In genomic region chr5:147902606-147903115, GRCh38 we compare ENCODE assay signal across 26 cellular contexts. TPM values are rescaled to one million over a fixed set of nuclear protein-coding genes. Genes with fewer than 3 reads are reported as not detected.
"Had no signal": no experiment of that assay in that cellular context is flagged by ENCODE, and none has a peak within 500 bp of the region (broad histone marks: within the 10 kb centered on the region; RNA-seq: fewer than 3 reads in every experiment).

No MANE protein-coding gene starts in this region.

- H3K4me1 Mint-ChIP-seq: activated CD4-positive, alpha-beta memory T cell treated with anti-CD3 and anti-CD28 coated beads, Interleukin-2, amount 10 ng/mL, durations not matched to agents 7 days and 5 days; activated CD8-positive, alpha-beta memory T cell treated with anti-CD3 and anti-CD28 coated beads, Interleukin-2, amount 10 ng/mL, durations not matched to agents 7 days and 5 days; brain had no signal

- ATAC-seq: activated CD8-positive, alpha-beta memory T cell treated with anti-CD3 and anti-CD28 coated beads, Interleukin-2, amount 10 ng/mL, durations not matched to agents 7 days and 5 days; esophagus mucosa; left colon; stimulated activated naive CD8-positive, alpha-beta T cell treated with anti-CD3 and anti-CD28 coated beads, Interleukin-15, Interleukin-2, amounts not matched to agents 100 U/mL and 50 U/mL, for 24 hours had no signal

- H3K4me3 ChIP-seq: coronary artery, hepatocyte had no signal

- H3K4me2 ChIP-seq: hepatocyte had no signal

- FAIRE-seq: endometrium had no signal

- H3K27ac Mint-ChIP-seq: activated CD4-positive, alpha-beta memory T cell treated with anti-CD3 and anti-CD28 coated beads, Interleukin-2, amount 10 ng/mL, durations not matched to agents 7 days and 5 days; activated CD8-positive, alpha-beta memory T cell treated with anti-CD3 and anti-CD28 coated beads, Interleukin-2, amount 10 ng/mL, durations not matched to agents 7 days and 5 days; activated naive CD8-positive, alpha-beta T cell; brain; type B pancreatic cell had no signal

- H3K79me2 ChIP-seq: hepatocyte had no signal

- H2AFZ ChIP-seq: hepatocyte had no signal

- H3K27ac ChIP-seq: hepatocyte had no signal

- H3K27me3 ChIP-seq: hepatocyte had no signal

- H3K9me3 Mint-ChIP-seq: activated CD4-positive, alpha-beta memory T cell treated with anti-CD3 and anti-CD28 coated beads, Interleukin-2, amount 10 ng/mL, durations not matched to agents 7 days and 5 days; type B pancreatic cell had no signal

- H3K4me3 Mint-ChIP-seq: activated CD4-positive, alpha-beta memory T cell treated with anti-CD3 and anti-CD28 coated beads, Interleukin-2, amount 10 ng/mL, durations not matched to agents 7 days and 5 days; activated CD8-positive, alpha-beta memory T cell treated with anti-CD3 and anti-CD28 coated beads, Interleukin-2, amount 10 ng/mL, durations not matched to agents 7 days and 5 days; activated naive CD8-positive, alpha-beta T cell; brain; type B pancreatic cell had no signal

- H3K27me3 Mint-ChIP-seq: activated CD4-positive, alpha-beta memory T cell treated with anti-CD3 and anti-CD28 coated beads, Interleukin-2, amount 10 ng/mL, durations not matched to agents 7 days and 5 days; activated CD8-positive, alpha-beta memory T cell treated with anti-CD3 and anti-CD28 coated beads, Interleukin-2, amount 10 ng/mL, durations not matched to agents 7 days and 5 days; type B pancreatic cell had no signal

- DNase-seq: activated CD4-positive, alpha-beta memory T cell treated with anti-CD3 and anti-CD28 coated beads, Interleukin-2, amount 10 ng/mL, durations not matched to agents 7 days and 5 days; activated CD4-positive, alpha-beta T cell treated with anti-CD3 and anti-CD28 coated beads for 48 hours; activated CD4-positive, CD25-positive, alpha-beta regulatory T cell; activated CD8-positive, alpha-beta memory T cell treated with anti-CD3 and anti-CD28 coated beads, Interleukin-2, amount 10 ng/mL, durations not matched to agents 7 days and 5 days; amygdala; caudate nucleus; islet precursor cell; left colon; occipital lobe; posterior cingulate gyrus; stimulated activated CD4-positive, alpha-beta T cell treated with anti-CD3 and anti-CD28 coated beads, Interleukin-2, amount 100 ng/mL, for 24 hours; stimulated activated naive CD8-positive, alpha-beta T cell treated with anti-CD3 and anti-CD28 coated beads, Interleukin-15, Interleukin-2, amounts not matched to agents 100 U/mL and 50 U/mL, for 24 hours; T1000 had no signal

- H3K36me3 Mint-ChIP-seq: activated CD8-positive, alpha-beta memory T cell treated with anti-CD3 and anti-CD28 coated beads, Interleukin-2, amount 10 ng/mL, durations not matched to agents 7 days and 5 days; activated naive CD8-positive, alpha-beta T cell; brain; type B pancreatic cell had no signal

RNA-seq across cellular contexts. Expression of gene C5orf46, which starts 3.7 kb away (rescaled TPM):
- total RNA-seq: activated CD4-positive, alpha-beta memory T cell treated with anti-CD3 and anti-CD28 coated beads, Interleukin-2, amount 10 ng/mL, durations not matched to agents 7 days and 5 days; activated CD8-positive, alpha-beta memory T cell treated with anti-CD3 and anti-CD28 coated beads, Interleukin-2, amount 10 ng/mL, durations not matched to agents 7 days and 5 days; hepatocyte; left colon; lung microvascular endothelial cell; myocyte; occipital lobe; T-helper 1 cell treated with Interleukin-12 subunit alpha and Interleukin-12 subunit beta and Interleukin-4 antibody, amounts not matched to agents 30 ng/mL and 1 ng/mL, for 36 hours had no signal
- polyA plus RNA-seq: neural cell had no signal

RNA-seq across cellular contexts. Expression of gene SCGB3A2, which starts 24.1 kb away (rescaled TPM):
- total RNA-seq: activated CD4-positive, alpha-beta memory T cell treated with anti-CD3 and anti-CD28 coated beads, Interleukin-2, amount 10 ng/mL, durations not matched to agents 7 days and 5 days; activated CD8-positive, alpha-beta memory T cell treated with anti-CD3 and anti-CD28 coated beads, Interleukin-2, amount 10 ng/mL, durations not matched to agents 7 days and 5 days; esophagus mucosa; fibroblast of villous mesenchyme; left colon; lung microvascular endothelial cell; myocyte; occipital lobe; renal cortical epithelial cell; T-helper 1 cell treated with Interleukin-12 subunit alpha and Interleukin-12 subunit beta and Interleukin-4 antibody, amounts not matched to agents 30 ng/mL and 1 ng/mL, for 36 hours had no signal
- polyA plus RNA-seq: neural cell had no signal
